9 cellular contexts compared by ENCODE assay signal in the genomic region with DNA sequence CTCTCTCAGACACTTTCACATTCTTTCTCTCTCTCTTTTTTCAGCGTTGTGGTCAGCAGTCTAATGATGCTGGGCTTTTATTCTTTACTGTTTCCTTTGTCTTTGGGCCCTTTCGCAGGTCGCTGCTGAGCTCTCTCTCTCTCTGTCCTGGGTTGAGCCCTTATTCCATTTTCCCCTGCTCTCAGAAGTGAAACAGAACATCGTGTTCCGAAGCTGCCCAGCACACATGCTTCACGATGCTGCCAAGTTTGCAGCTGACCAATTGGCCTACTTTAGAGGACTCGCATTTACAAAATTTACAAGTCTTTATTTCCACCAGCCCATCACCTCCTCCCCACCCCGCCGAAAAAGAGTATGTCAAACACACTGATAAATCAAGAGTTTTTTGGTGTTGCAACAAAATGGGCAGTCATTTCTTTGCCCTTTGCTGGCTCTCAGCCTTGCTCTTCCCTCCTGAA. TPM values are rescaled to one million over a fixed set of nuclear protein-coding genes. Genes with fewer than 3 reads are reported as not detected.
DNase-seq lines count a peak whose midpoint lies in the region; ATAC-seq and TF ChIP-seq lines count a peak whose summit lies in the region.
"Had no signal": no experiment of that assay in that cellular context is flagged by ENCODE, and none has a peak within 500 bp of the region (broad histone marks: within the 10 kb centered on the region; RNA-seq: fewer than 3 reads in every experiment).

No MANE protein-coding gene starts in this region.

- intact Hi-C loops in psoas muscle (cut with DNase I) = no loop called here

- peak overlapping the region; percentile 73 for H3K27ac ChIP-seq in psoas muscle
- H3K27ac ChIP-seq: BLaER1 had no signal

- CTCF ChIA-PET in BJ (lab: Yijun Ruan, JAX) = no interaction called here

- peaks cover 17% of the 10 kb centered on the region for H3K4me1 ChIP-seq in psoas muscle
- H3K4me1 ChIP-seq: BLaER1 had no signal

- DNase-seq in BJ (ENCODE audit: low read depth) = peak; percentile 2
- peak; percentile 90 for DNase-seq in cerebellar cortex (ENCODE audit: low spot score)
- DNase-seq in iris pigment epithelial cell (ENCODE audit: low read depth) = peak; percentile 59
- peak; percentile 72 to 85 for DNase-seq in psoas muscle
- DNase-seq in DMS 273 (lab: John Stamatoyannopoulos, UW; ENCODE audit: unreplicated experiment) = no peak
- no peak for DNase-seq in NCI-H774 (lab: John Stamatoyannopoulos, UW)

- no peaks in the 10 kb centered on the region for H3K9me3 ChIP-seq in psoas muscle
- H3K9me3 ChIP-seq: BLaER1 had no signal

- peak; percentile 89 to 98 (median 98) for ATAC-seq in psoas muscle
- ATAC-seq in HG03442 (IDR thresholded peaks at IDR 0.05; ENCODE audit: unreplicated experiment) = no peak
- no peak for ATAC-seq in GM19023 (IDR thresholded peaks at IDR 0.05; ENCODE audit: unreplicated experiment)

- H3K36me3 ChIP-seq in BJ (ENCODE audit: control insufficient read depth, insufficient read depth, low read length) (no peaks in the 10 kb centered on the region), psoas muscle (ENCODE audit: insufficient read depth in 1 of 2, low read depth in 1 of 2) (no peaks in the 10 kb centered on the region)
- H3K36me3 ChIP-seq: BLaER1 had no signal

- H3K27me3 ChIP-seq in BJ (ENCODE audit: control insufficient read depth, insufficient read depth, low read length) = no peaks in the 10 kb centered on the region
- H3K27me3 ChIP-seq in psoas muscle (ENCODE audit: insufficient read depth in 3 of 3, low read length in 2 of 3) = no peaks in the 10 kb centered on the region
- H3K27me3 ChIP-seq: BLaER1 had no signal

- POLR2A ChIA-PET in BJ (lab: Charles Lee) = interaction anchor here (0.7 kb wide), 1 partner anchor 269 kb away, joined by 3 read pairs; no protein-coding TSS in a partner anchor

- TF ChIP-seq CTCF in BJ (IDR thresholded peaks at IDR 0.05; ENCODE audit: insufficient read depth, low read depth, low read length) (no peak), psoas muscle (IDR thresholded peaks at IDR 0.05) (no peak)

- 16 to 25% (median 17%) methylated on average over 9 of the region's 9 CpGs for WGBS in psoas muscle, 3 donors

- H3K4me3 ChIP-seq in BJ (ENCODE audit: low read depth, low read length) = no peak overlapping the region
- H3K4me3 ChIP-seq in psoas muscle = peak overlapping the region; percentile 53
- H3K4me3 ChIP-seq: BLaER1 had no signal

RNA-seq across cellular contexts. Expression of gene PIK3R1, which starts 44.4 kb away (rescaled TPM):
- polyA plus RNA-seq in BJ (2011; rRNA removed) (11.8 and 15.1 TPM in 2 replicates), psoas muscle (10 to 100 TPM; 29.7 to 63.8 (median 30.7) TPM)
- 25.4 and 29.3 TPM in 2 replicates for polyA minus RNA-seq in BJ (2011; rRNA and poly(A)+ RNA removed)
- 100 to 1,000 TPM; 102 to 155 (median 140) TPM for total RNA-seq in psoas muscle

Comparison
In these comparisons a context has a peak if more than half of its experiments do, and no peak if none do; other contexts are left out.
1. DNase-seq: peak in BJ (single experiment), cerebellar cortex (single experiment), iris pigment epithelial cell (single experiment) and psoas muscle (2 of 2); none in DMS 273 (single experiment) and NCI-H774 (single experiment).
2. ATAC-seq: peak in psoas muscle (4 of 4); none in HG03442 (single experiment) and GM19023 (single experiment).